In the genomic region with DNA sequence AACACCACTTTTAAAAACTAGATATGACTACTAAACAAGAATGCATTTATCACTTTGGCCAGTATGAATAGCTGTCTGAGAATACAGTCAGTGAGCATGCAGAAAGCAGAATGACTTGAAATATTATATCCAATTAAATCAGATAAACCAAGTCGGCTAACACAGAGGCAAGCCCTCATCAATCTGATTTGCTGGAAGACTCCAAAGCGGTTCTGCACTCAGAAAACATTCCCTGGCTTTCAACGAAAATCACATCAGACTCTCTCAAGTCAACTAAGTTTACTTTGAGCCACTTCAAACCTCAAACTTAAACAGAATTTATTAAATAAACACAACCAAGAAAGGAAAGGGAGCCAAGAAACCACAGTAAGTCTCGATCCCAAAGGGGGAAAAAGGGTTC, we compare ENCODE assay signal across 1 cellular context.
TF ChIP-seq lines count a peak whose summit lies in the region.

No MANE protein-coding gene starts in this region.

TF ChIP-seq in SK-N-SH, 30 proteins besides CTCF, POLR2A, EP300 and RAD21 (continued from another document):
- TF ChIP-seq, protein P1, sequence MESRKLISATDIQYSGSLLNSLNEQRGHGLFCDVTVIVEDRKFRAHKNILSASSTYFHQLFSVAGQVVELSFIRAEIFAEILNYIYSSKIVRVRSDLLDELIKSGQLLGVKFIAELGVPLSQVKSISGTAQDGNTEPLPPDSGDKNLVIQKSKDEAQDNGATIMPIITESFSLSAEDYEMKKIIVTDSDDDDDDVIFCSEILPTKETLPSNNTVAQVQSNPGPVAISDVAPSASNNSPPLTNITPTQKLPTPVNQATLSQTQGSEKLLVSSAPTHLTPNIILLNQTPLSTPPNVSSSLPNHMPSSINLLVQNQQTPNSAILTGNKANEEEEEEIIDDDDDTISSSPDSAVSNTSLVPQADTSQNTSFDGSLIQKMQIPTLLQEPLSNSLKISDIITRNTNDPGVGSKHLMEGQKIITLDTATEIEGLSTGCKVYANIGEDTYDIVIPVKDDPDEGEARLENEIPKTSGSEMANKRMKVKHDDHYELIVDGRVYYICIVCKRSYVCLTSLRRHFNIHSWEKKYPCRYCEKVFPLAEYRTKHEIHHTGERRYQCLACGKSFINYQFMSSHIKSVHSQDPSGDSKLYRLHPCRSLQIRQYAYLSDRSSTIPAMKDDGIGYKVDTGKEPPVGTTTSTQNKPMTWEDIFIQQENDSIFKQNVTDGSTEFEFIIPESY (IDR thresholded peaks at IDR 0.05; ENCODE audit: borderline replicate concordance, low read depth) = no peak
